In the genomic region with DNA sequence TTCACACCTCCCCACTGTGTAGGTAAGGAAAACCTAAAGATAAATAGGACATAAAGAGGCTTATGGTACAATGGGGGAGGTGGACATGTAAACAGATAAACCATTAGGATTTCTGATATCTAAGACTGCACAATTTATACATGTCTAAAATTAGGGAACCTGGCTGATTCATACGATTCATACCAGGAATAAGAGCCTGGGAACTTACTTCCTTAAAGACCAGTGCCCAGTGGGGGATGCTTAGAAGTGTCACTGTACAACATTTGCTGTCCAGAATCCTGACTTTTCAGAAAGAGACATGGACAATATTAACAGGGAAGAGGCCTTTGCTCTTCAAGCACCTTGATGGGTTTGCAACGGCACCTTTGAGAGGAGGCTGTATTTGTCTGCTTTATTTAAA, we compare ENCODE assay signal across 2 cellular contexts.
TF ChIP-seq lines count a peak whose summit lies in the region.

No MANE protein-coding gene starts in this region.

TF ChIP-seq in SK-N-SH, 30 proteins besides CTCF, POLR2A, EP300 and RAD21 (continued from another document):
- TF ChIP-seq USF1 (IDR thresholded peaks at IDR 0.05; ENCODE audit: borderline replicate concordance, low read depth) (no peak), USF2 (IDR thresholded peaks at IDR 0.05; ENCODE audit: borderline replicate concordance, low read depth, low read length) (no peak), MXI1 (IDR thresholded peaks at IDR 0.05; ENCODE audit: low read depth, low read length) (no peak), YY1 (IDR thresholded peaks at IDR 0.05; ENCODE audit: low read depth) (no peak), REST (IDR thresholded peaks at IDR 0.05; ENCODE audit: low read depth, low read length) (no peak), TCF12 (IDR thresholded peaks at IDR 0.05) (no peak), TAF1 (IDR thresholded peaks at IDR 0.05; ENCODE audit: borderline replicate concordance, low read depth, low read length) (no peak)

TF ChIP-seq in SK-N-SH treated with all-trans-retinoic acid at 6 μM for 48 hours, 23 proteins besides CTCF, POLR2A, EP300 and RAD21 (continued from another document):
- TF ChIP-seq TSHZ2 (CRISPR knock-in tag; IDR thresholded peaks at IDR 0.05): no peak
- TF ChIP-seq ZNF8 (CRISPR knock-in tag; IDR thresholded peaks at IDR 0.05): no peak
- TF ChIP-seq ZNF70 (CRISPR knock-in tag; IDR thresholded peaks at IDR 0.05): no peak
- no peak for TF ChIP-seq ESRRG (CRISPR knock-in tag; IDR thresholded peaks at IDR 0.05)
- no peak for TF ChIP-seq SNAI2 (CRISPR knock-in tag; IDR thresholded peaks at IDR 0.05)
- no peak for TF ChIP-seq ISL1 (CRISPR knock-in tag; IDR thresholded peaks at IDR 0.05)
- TF ChIP-seq TOX (CRISPR knock-in tag; IDR thresholded peaks at IDR 0.05; ENCODE audit: borderline replicate concordance): no peak
- TF ChIP-seq ZFP3 (CRISPR knock-in tag; IDR thresholded peaks at IDR 0.05): no peak
- TF ChIP-seq PPARA (CRISPR knock-in tag; IDR thresholded peaks at IDR 0.05; ENCODE audit: borderline replicate concordance): no peak
- TF ChIP-seq RARB (CRISPR knock-in tag; IDR thresholded peaks at IDR 0.05): no peak
- no peak for TF ChIP-seq ZC3H10 (CRISPR knock-in tag; IDR thresholded peaks at IDR 0.05)
- no peak for TF ChIP-seq POU6F1 (CRISPR knock-in tag; IDR thresholded peaks at IDR 0.05; ENCODE audit: borderline replicate concordance, low read depth)
- TF ChIP-seq OSR1 (CRISPR knock-in tag; IDR thresholded peaks at IDR 0.05): no peak
- no peak for TF ChIP-seq BACH2 (CRISPR knock-in tag; IDR thresholded peaks at IDR 0.05; ENCODE audit: borderline replicate concordance)
- no peak for TF ChIP-seq ARNTL (CRISPR knock-in tag; IDR thresholded peaks at IDR 0.05; ENCODE audit: borderline replicate concordance, low read depth)
- TF ChIP-seq GLIS3 (CRISPR knock-in tag; IDR thresholded peaks at IDR 0.05): no peak
